ENCODE assay signal across 35 cellular contexts in genomic region chr13:24888291-24888931, GRCh38.
A peak's percentile ranks its signal among the peaks of the same experiment; 100 is the strongest.
DNase-seq lines count a peak whose midpoint lies in the region; ATAC-seq and TF ChIP-seq lines count a peak whose summit lies in the region.
"Had no signal": no experiment of that assay in that cellular context is flagged by ENCODE, and none has a peak within 500 bp of the region (broad histone marks: within the 10 kb centered on the region; RNA-seq: fewer than 3 reads in every experiment).

No MANE protein-coding gene starts in this region.

- no peaks in the 10 kb centered on the region for H3K9me3 Mint-ChIP-seq in activated B cell treated with CpG ODN at 0.5 μM for 24 hours
- H3K9me3 Mint-ChIP-seq in CD8-positive, alpha-beta T cell: no peaks in the 10 kb centered on the region
- H3K9me3 Mint-ChIP-seq: activated naive CD4-positive, alpha-beta T cell treated with anti-CD3 and anti-CD28 coated beads, Interleukin-2, amount 50 U/mL, for 24 hours; activated T-helper 17 cell treated with anti-CD3 and anti-CD28 coated beads, Interleukin-2, amount 50 U/mL, for 72 hours; immature natural killer cell; mesothelial cell of epicardium; naive thymus-derived CD4-positive, alpha-beta T cell; stimulated activated effector memory CD8-positive, alpha-beta T cell treated with anti-CD3 and anti-CD28 coated beads, Interleukin-12 subunit alpha, Interleukin-12 subunit beta, amount 100 ng/mL, for 72 hours had no signal

- no peak overlapping the region for H3K4me3 Mint-ChIP-seq in activated B cell treated with CpG ODN at 0.5 μM for 24 hours
- H3K4me3 Mint-ChIP-seq in CD8-positive, alpha-beta T cell: no peak overlapping the region
- H3K4me3 Mint-ChIP-seq: activated naive CD4-positive, alpha-beta T cell treated with anti-CD3 and anti-CD28 coated beads, Interleukin-2, amount 50 U/mL, for 24 hours; activated T-helper 17 cell treated with anti-CD3 and anti-CD28 coated beads, Interleukin-2, amount 50 U/mL, for 72 hours; immature natural killer cell; mesothelial cell of epicardium; naive thymus-derived CD4-positive, alpha-beta T cell; stimulated activated effector memory CD8-positive, alpha-beta T cell treated with anti-CD3 and anti-CD28 coated beads, Interleukin-12 subunit alpha, Interleukin-12 subunit beta, amount 100 ng/mL, for 72 hours; T-helper 17 cell had no signal

- H3K36me3 Mint-ChIP-seq in activated B cell treated with CpG ODN at 0.5 μM for 24 hours (ENCODE audit: low read depth): peaks cover 65% of the 10 kb centered on the region
- peaks cover 50% of the 10 kb centered on the region for H3K36me3 Mint-ChIP-seq in CD8-positive, alpha-beta T cell

- ATAC-seq in GM18868 (IDR thresholded peaks at IDR 0.05; ENCODE audit: unreplicated experiment) (peak; percentile 57), HG03066 (IDR thresholded peaks at IDR 0.05; ENCODE audit: low read depth, unreplicated experiment) (peak; percentile 47), activated B cell treated with CpG ODN at 0.5 μM for 24 hours (ENCODE audit: low read depth) (peak; percentile 40), left cardiac atrium (no peak)
- ATAC-seq in CD8-positive, alpha-beta T cell: no peak
- ATAC-seq: activated T-helper 17 cell treated with anti-CD3 and anti-CD28 coated beads, Interleukin-2, amount 50 U/mL, for 72 hours; esophagus mucosa; left lobe of liver; naive thymus-derived CD4-positive, alpha-beta T cell; stimulated activated effector memory CD8-positive, alpha-beta T cell treated with anti-CD3 and anti-CD28 coated beads, Interleukin-12 subunit alpha, Interleukin-12 subunit beta, amount 100 ng/mL, for 72 hours; T-helper 17 cell had no signal

- POLR2A ChIA-PET in activated B cell treated with CpG ODN at 0.5 μM for 24 hours (lab: Charles Lee): no interaction called here
- POLR2A ChIA-PET in CD8-positive, alpha-beta T cell (lab: Charles Lee): no interaction called here

- no peaks in the 10 kb centered on the region for H3K4me1 ChIP-seq in CD8-positive, alpha-beta T cell (ENCODE audit: insufficient read depth, low read length)
- H3K4me1 ChIP-seq: BLaER1, Caco-2, testis had no signal

- no peak overlapping the region for H3K4me3 ChIP-seq in CD8-positive, alpha-beta T cell (ENCODE audit: low read depth, low read length)
- H3K4me3 ChIP-seq: BLaER1, coronary artery, hepatocyte, SK-N-MC, testis had no signal

- H3K27me3 Mint-ChIP-seq in activated B cell treated with CpG ODN at 0.5 μM for 24 hours: no peaks in the 10 kb centered on the region
- no peaks in the 10 kb centered on the region for H3K27me3 Mint-ChIP-seq in CD8-positive, alpha-beta T cell (ENCODE audit: low read depth)
- H3K27me3 Mint-ChIP-seq: activated naive CD4-positive, alpha-beta T cell treated with anti-CD3 and anti-CD28 coated beads, Interleukin-2, amount 50 U/mL, for 24 hours; activated T-helper 17 cell treated with anti-CD3 and anti-CD28 coated beads, Interleukin-2, amount 50 U/mL, for 72 hours; naive thymus-derived CD4-positive, alpha-beta T cell; T-helper 17 cell had no signal

- no peak overlapping the region for H3K27ac Mint-ChIP-seq in activated B cell treated with CpG ODN at 0.5 μM for 24 hours
- H3K27ac Mint-ChIP-seq in CD8-positive, alpha-beta T cell: no peak overlapping the region
- H3K27ac Mint-ChIP-seq: activated naive CD4-positive, alpha-beta T cell treated with anti-CD3 and anti-CD28 coated beads, Interleukin-2, amount 50 U/mL, for 24 hours; activated T-helper 17 cell treated with anti-CD3 and anti-CD28 coated beads, Interleukin-2, amount 50 U/mL, for 72 hours; immature natural killer cell; mesothelial cell of epicardium; naive thymus-derived CD4-positive, alpha-beta T cell; stimulated activated effector memory CD8-positive, alpha-beta T cell treated with anti-CD3 and anti-CD28 coated beads, Interleukin-12 subunit alpha, Interleukin-12 subunit beta, amount 100 ng/mL, for 72 hours; T-helper 17 cell had no signal

- DNase-seq in GDM1 (lab: John Stamatoyannopoulos, UW): peak; percentile 42
- DNase-seq in activated B cell treated with CpG ODN at 0.5 μM for 24 hours: no peak
- DNase-seq in CD8-positive, alpha-beta T cell: no peak
- DNase-seq in stimulated activated CD4-positive, alpha-beta T cell treated with anti-CD3 and anti-CD28 coated beads, Interleukin-4, amount 100 ng/mL, for 4 hours: no peak
- DNase-seq in left cardiac atrium: no peak
- no peak for DNase-seq in hepatic stellate cell (ENCODE audit: low spot score)
- DNase-seq: ACHN; activated CD4-positive, alpha-beta T cell treated with anti-CD3 and anti-CD28 coated beads, Interleukin-2, amount 50 U/mL, for 4 hours; activated CD8-positive, alpha-beta memory T cell treated with anti-CD3 and anti-CD28 coated beads, Interleukin-2, amount 50 U/mL, for 4 hours; anterior cingulate cortex; Caco-2; DND-41; immature natural killer cell; naive thymus-derived CD4-positive, alpha-beta T cell; NCI-H187 treated with DMSO at 0.1 percent for 48 hours; NCI-H526 treated with DMSO at 0.1 percent for 48 hours; RPMI8226; small intestine; stimulated activated CD4-positive, alpha-beta T cell treated with anti-CD3 and anti-CD28 coated beads, Interleukin-2, amount 100 ng/mL, for 24 hours; T-helper 17 cell; testis; WERI-Rb-1 had no signal

- no peak overlapping the region for H3K27ac ChIP-seq in CD8-positive, alpha-beta T cell (ENCODE audit: low read depth, low read length)
- H3K27ac ChIP-seq: BLaER1, coronary artery, hepatocyte, KMS-11, SK-N-MC, testis, WERI-Rb-1 had no signal

- H3K9me3 ChIP-seq in CD8-positive, alpha-beta T cell (ENCODE audit: low read length): no peaks in the 10 kb centered on the region
- H3K9me3 ChIP-seq: BLaER1, Caco-2, testis had no signal

- H3K27me3 ChIP-seq in CD8-positive, alpha-beta T cell (ENCODE audit: insufficient read depth, low read length): no peaks in the 10 kb centered on the region
- H3K27me3 ChIP-seq: BLaER1, hepatocyte, testis had no signal

- CTCF ChIA-PET in activated B cell treated with CpG ODN at 0.5 μM for 24 hours (lab: Charles Lee): no interaction called here
- CTCF ChIA-PET in CD8-positive, alpha-beta T cell (lab: Charles Lee): no interaction called here

- intact Hi-C loops in activated B cell treated with CpG ODN at 0.5 μM for 24 hours (cut with micrococcal nuclease) (loop anchor here (5.0 to 10.0 kb wide), 2 partner anchors 34 to 56 kb away; a partner anchor contains a TSS), left cardiac atrium (cut with DNase I) (no loop called here)
- intact Hi-C loops in CD8-positive, alpha-beta T cell (cut with DNase I, micrococcal nuclease): loop anchor here in 1 of 2 experiments (1.0 kb wide), 1 partner anchor 19 kb away; no protein-coding TSS in a partner anchor

- TF ChIP-seq CTCF in activated B cell treated with CpG ODN at 0.5 μM for 24 hours (IDR thresholded peaks at IDR 0.05): no peak
- TF ChIP-seq CTCF in CD8-positive, alpha-beta T cell (IDR thresholded peaks at IDR 0.05): no peak

- H3K36me3 ChIP-seq in CD8-positive, alpha-beta T cell (ENCODE audit: insufficient read depth, low read length): no peaks in the 10 kb centered on the region

- H3K4me1 Mint-ChIP-seq in activated B cell treated with CpG ODN at 0.5 μM for 24 hours: peaks cover 17% of the 10 kb centered on the region
- no peaks in the 10 kb centered on the region for H3K4me1 Mint-ChIP-seq in CD8-positive, alpha-beta T cell (ENCODE audit: low read depth)
- H3K4me1 Mint-ChIP-seq: activated naive CD4-positive, alpha-beta T cell treated with anti-CD3 and anti-CD28 coated beads, Interleukin-2, amount 50 U/mL, for 24 hours; activated T-helper 17 cell treated with anti-CD3 and anti-CD28 coated beads, Interleukin-2, amount 50 U/mL, for 72 hours; immature natural killer cell; mesothelial cell of epicardium; stimulated activated effector memory CD8-positive, alpha-beta T cell treated with anti-CD3 and anti-CD28 coated beads, Interleukin-12 subunit alpha, Interleukin-12 subunit beta, amount 100 ng/mL, for 72 hours had no signal

Comparison
In these comparisons a context has a peak if more than half of its experiments do, and no peak if none do; other contexts are left out.
1. ATAC-seq: peak in GM18868 (single experiment), HG03066 (single experiment) and activated B cell treated with CpG ODN at 0.5 μM for 24 hours (single experiment); none in CD8-positive, alpha-beta T cell (single experiment) and left cardiac atrium (0 of 2).